ENCODE assay signal across 12 cellular contexts in genomic region chr14:58533417-58533816, GRCh38.
DNase-seq lines count a peak whose midpoint lies in the region; ATAC-seq and TF ChIP-seq lines count a peak whose summit lies in the region.
"Had no signal": no experiment of that assay in that cellular context is flagged by ENCODE, and none has a peak within 500 bp of the region (broad histone marks: within the 10 kb centered on the region; RNA-seq: fewer than 3 reads in every experiment).

No MANE protein-coding gene starts in this region.

- H3K36me3 ChIP-seq in BLaER1 treated with 17β-estradiol and CSF1 and Interleukin-3, amounts not matched to agents 10 nM and 100 nM: no peaks in the 10 kb centered on the region; a peak in 1 of 22 replicates
- H3K36me3 ChIP-seq in body of pancreas (replicated peaks in 1 of 2; ENCODE audit: insufficient read depth in 1 of 2, low read depth in 2 of 2) (no peaks in the 10 kb centered on the region), HAP-1 (replicated peaks) (no peaks in the 10 kb centered on the region)

- no peak overlapping the region for H3K4me3 ChIP-seq in BLaER1 treated with 17β-estradiol and CSF1 and Interleukin-3, amounts not matched to agents 10 nM and 100 nM
- H3K4me3 ChIP-seq in body of pancreas (no peak overlapping the region), HAP-1 (no peak overlapping the region)

- peaks cover 0 to 17% (median 13%) of the 10 kb centered on the region in 10 experiments; a peak in 17 of 20 replicates for H3K4me1 ChIP-seq in BLaER1 treated with 17β-estradiol and CSF1 and Interleukin-3, amounts not matched to agents 10 nM and 100 nM
- peaks cover 9% of the 10 kb centered on the region for H3K4me1 ChIP-seq in body of pancreas
- H3K4me1 ChIP-seq in HAP-1: no peaks in the 10 kb centered on the region

- DNase-seq in head of caudate nucleus: peak in 41 of 42 donors; percentile 12 to 82 (median 60)
- peak; percentile 12 for DNase-seq in occipital lobe (lab: John Stamatoyannopoulos, UW)
- DNase-seq in 8988T: no peak
- no peak for DNase-seq in body of pancreas
- no peak for DNase-seq in HAP-1 (ENCODE audit: low spot score in 2 of 2)
- DNase-seq: CD4-positive, alpha-beta memory T cell; effector CD4-positive, alpha-beta T cell; NCI-H187 treated with DMSO at 0.1 percent for 48 hours had no signal

- H3K27ac ChIP-seq in BLaER1 treated with 17β-estradiol and CSF1 and Interleukin-3, amounts not matched to agents 10 nM and 100 nM: peak overlapping the region in 3 of 11 experiments; percentile 7 to 19 (median 7); a peak in 1 of 22 replicates
- H3K27ac ChIP-seq in angular gyrus (ENCODE audit: low read depth, low read length): peak overlapping the region; percentile 64
- peak overlapping the region in 2 of 4 donors; percentile 45 to 46 for H3K27ac ChIP-seq in body of pancreas
- H3K27ac ChIP-seq: HL-60 had no signal

- TF ChIP-seq POLR2A in body of pancreas (IDR thresholded peaks at IDR 0.05): no peak

- H3K9me3 ChIP-seq in BLaER1 treated with 17β-estradiol and CSF1 and Interleukin-3, amounts not matched to agents 10 nM and 100 nM (replicated peaks in 1 of 11): peaks cover 0 to 15% (median 11%) of the 10 kb centered on the region in 11 experiments; a peak in 11 of 22 replicates
- H3K9me3 ChIP-seq in body of pancreas (no peaks in the 10 kb centered on the region), HAP-1 (no peaks in the 10 kb centered on the region)

- H4K20me1 ChIP-seq in BLaER1 treated with 17β-estradiol and CSF1 and Interleukin-3, amounts not matched to agents 10 nM and 100 nM: no peaks in the 10 kb centered on the region

- intact Hi-C loops in head of caudate nucleus (cut with DNase I): no loop called here
- intact Hi-C loops in body of pancreas (cut with DNase I): no loop called here

- no peak for TF ChIP-seq CTCF in body of pancreas (IDR thresholded peaks at IDR 0.05)

- in situ Hi-C loops in HAP-1 (cut with MboI; ENCODE audit: low sequenced_read_pairs): no loop called here

- peak overlapping the region in 10 of 11 experiments; percentile 1 to 52 (median 17); a peak in 12 of 22 replicates for H3K4me2 ChIP-seq in BLaER1 treated with 17β-estradiol and CSF1 and Interleukin-3, amounts not matched to agents 10 nM and 100 nM

- 46 to 75% methylated on average over 4 of the region's 4 CpGs for WGBS in body of pancreas, 2 donors

- no peaks in the 10 kb centered on the region for H3K27me3 ChIP-seq in BLaER1 treated with 17β-estradiol and CSF1 and Interleukin-3, amounts not matched to agents 10 nM and 100 nM
- H3K27me3 ChIP-seq in body of pancreas (no peaks in the 10 kb centered on the region), HAP-1 (ENCODE audit: low read depth) (no peaks in the 10 kb centered on the region)

- ATAC-seq in body of pancreas: no peak
- no peak for ATAC-seq in GM21360 (IDR thresholded peaks at IDR 0.05; ENCODE audit: unreplicated experiment)

- H3K9ac ChIP-seq in BLaER1 treated with 17β-estradiol and CSF1 and Interleukin-3, amounts not matched to agents 10 nM and 100 nM: no peak overlapping the region

Comparison
In these comparisons a context has a peak if more than half of its experiments do, and no peak if none do; other contexts are left out.
1. DNase-seq: peak in head of caudate nucleus (41 of 42) and occipital lobe (single experiment); none in 8988T (single experiment), body of pancreas (0 of 4) and HAP-1 (0 of 2).